31 cellular contexts compared by ENCODE assay signal in the genomic region with DNA sequence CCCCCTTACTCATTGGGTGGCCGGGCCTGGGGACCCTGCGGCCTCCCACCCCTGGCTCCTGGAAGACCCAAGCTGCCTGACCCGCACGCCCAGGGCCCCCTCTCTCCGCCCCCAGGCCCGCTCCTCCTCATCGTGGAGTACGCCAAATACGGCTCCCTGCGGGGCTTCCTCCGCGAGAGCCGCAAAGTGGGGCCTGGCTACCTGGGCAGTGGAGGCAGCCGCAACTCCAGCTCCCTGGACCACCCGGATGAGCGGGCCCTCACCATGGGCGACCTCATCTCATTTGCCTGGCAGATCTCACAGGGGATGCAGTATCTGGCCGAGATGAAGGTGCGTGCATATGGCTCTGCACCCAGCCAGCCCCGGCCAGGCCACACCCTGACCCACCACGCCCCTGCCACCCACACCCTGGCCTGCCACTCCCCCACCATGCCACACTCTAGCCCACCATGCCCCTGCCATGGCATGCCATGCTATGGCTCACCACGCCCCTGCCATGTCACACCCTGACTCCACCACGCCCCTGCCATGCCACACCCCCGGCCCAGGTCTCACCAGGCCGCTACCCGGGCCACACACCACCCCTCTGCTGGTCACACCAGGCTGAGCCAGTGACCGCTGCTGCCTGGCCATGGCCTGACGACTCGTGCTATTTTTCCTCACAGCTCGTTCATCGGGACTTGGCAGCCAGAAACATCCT. TPM values are rescaled to one million over a fixed set of nuclear protein-coding genes. Genes with fewer than 3 reads are reported as not detected.
DNase-seq lines count a peak whose midpoint lies in the region; ATAC-seq and TF ChIP-seq lines count a peak whose summit lies in the region.
"Had no signal": no experiment of that assay in that cellular context is flagged by ENCODE, and none has a peak within 500 bp of the region (broad histone marks: within the 10 kb centered on the region; RNA-seq: fewer than 3 reads in every experiment).

No MANE protein-coding gene starts in this region.

- TF ChIP-seq POLR2A in Peyer's patch (IDR thresholded peaks at IDR 0.05) = no peak

- intact Hi-C loops in lower lobe of right lung (cut with DNase I) = no loop called here
- intact Hi-C loops in tibial artery (cut with DNase I; ENCODE audit: low total_unique reads) = no loop called here

- H3K4me1 Mint-ChIP-seq in activated T-cell treated with anti-CD3 and anti-CD28 coated beads, Interleukin-2, amount 50 U/mL, for 24 hours (ENCODE audit: low read depth) = peaks cover 31% of the 10 kb centered on the region
- peaks cover 28% of the 10 kb centered on the region for H3K4me1 Mint-ChIP-seq in activated T-cell treated with anti-CD3 and anti-CD28 coated beads, Interleukin-2, amount 50 U/mL, for 4 hours (ENCODE audit: low read depth)
- H3K4me1 Mint-ChIP-seq in HFFc6 (ENCODE audit: low read depth) = no peaks in the 10 kb centered on the region
- H3K4me1 Mint-ChIP-seq: endodermal cell, mesothelial cell of epicardium had no signal

- DNase-seq in activated T-cell treated with anti-CD3 and anti-CD28 coated beads, Interleukin-2, amount 50 U/mL, for 24 hours = peak; percentile 28
- no peak for DNase-seq in activated T-cell treated with anti-CD3 and anti-CD28 coated beads, Interleukin-2, amount 50 U/mL, for 4 hours
- DNase-seq in Peyer's patch (peak in 2 of 3 donors; percentile 40), lower lobe of right lung (peak; percentile 45), tibial artery (peak; percentile 19 to 66), HFFc6 (no peak), NCI-H146 (lab: John Stamatoyannopoulos, UW) (no peak)
- DNase-seq: ACHN; C1 segment of cervical spinal cord; Calu3; cortex of kidney; DND-41; endodermal cell; foreskin keratinocyte; H7; naive thymus-derived CD8-positive, alpha-beta T cell; NCI-H1092; NCI-H187 treated with DMSO at 0.1 percent for 48 hours; NCI-H526; SHP77 treated with DMSO at 0.1 percent for 48 hours; small intestine; stimulated activated CD4-positive, alpha-beta T cell treated with anti-CD3 and anti-CD28 coated beads, Interleukin-1b, Interleukin-23, amount 100 ng/mL, for 48 hours; stimulated activated CD8-positive, alpha-beta memory T cell treated with anti-CD3 and anti-CD28 coated beads, Interleukin-4, amount 100 ng/mL, for 48 hours; stomach had no signal

- no peak for TF ChIP-seq CTCF in Peyer's patch (IDR thresholded peaks at IDR 0.05)
- TF ChIP-seq CTCF in lower lobe of right lung (IDR thresholded peaks at IDR 0.05) = no peak
- no peak for TF ChIP-seq CTCF in tibial artery (IDR thresholded peaks at IDR 0.05)
- TF ChIP-seq CTCF in HFFc6 (IDR thresholded peaks at IDR 0.05) = no peak

- no peaks in the 10 kb centered on the region for H3K9me3 ChIP-seq in Peyer's patch
- no peaks in the 10 kb centered on the region for H3K9me3 ChIP-seq in lower lobe of right lung
- no peaks in the 10 kb centered on the region for H3K9me3 ChIP-seq in tibial artery
- H3K9me3 ChIP-seq: esophagus muscularis mucosa, stomach, tibial nerve had no signal

- H3K27ac ChIP-seq in Peyer's patch = no peak overlapping the region
- H3K27ac ChIP-seq in lower lobe of right lung = no peak overlapping the region
- no peak overlapping the region for H3K27ac ChIP-seq in tibial artery
- H3K27ac ChIP-seq: esophagus muscularis mucosa, foreskin keratinocyte, tibial nerve had no signal

- H3K36me3 Mint-ChIP-seq in activated T-cell treated with anti-CD3 and anti-CD28 coated beads, Interleukin-2, amount 50 U/mL, for 24 hours (ENCODE audit: low read depth) = no peaks in the 10 kb centered on the region
- no peaks in the 10 kb centered on the region for H3K36me3 Mint-ChIP-seq in activated T-cell treated with anti-CD3 and anti-CD28 coated beads, Interleukin-2, amount 50 U/mL, for 4 hours (ENCODE audit: insufficient read depth)
- H3K36me3 Mint-ChIP-seq in HFFc6 (ENCODE audit: low read depth) = no peaks in the 10 kb centered on the region
- H3K36me3 Mint-ChIP-seq: activated naive CD4-positive, alpha-beta T cell treated with anti-CD3 and anti-CD28 coated beads, Interleukin-2, amount 50 U/mL, for 72 hours; IgD-negative memory B cell; mesothelial cell of epicardium; naive thymus-derived CD8-positive, alpha-beta T cell had no signal

- H3K27ac Mint-ChIP-seq in activated T-cell treated with anti-CD3 and anti-CD28 coated beads, Interleukin-2, amount 50 U/mL, for 24 hours = no peak overlapping the region
- H3K27ac Mint-ChIP-seq in HFFc6 = no peak overlapping the region
- H3K27ac Mint-ChIP-seq: endodermal cell, mesothelial cell of epicardium had no signal

- no peak for ATAC-seq in activated T-cell treated with anti-CD3 and anti-CD28 coated beads, Interleukin-2, amount 50 U/mL, for 4 hours
- ATAC-seq in lower lobe of right lung (no peak), HG02759 (IDR thresholded peaks at IDR 0.05; ENCODE audit: unreplicated experiment) (no peak)
- ATAC-seq: activated naive CD4-positive, alpha-beta T cell treated with anti-CD3 and anti-CD28 coated beads, Interleukin-2, amount 50 U/mL, for 72 hours; foreskin keratinocyte; naive thymus-derived CD8-positive, alpha-beta T cell; Panc1 had no signal

- no peaks in the 10 kb centered on the region for H3K4me1 ChIP-seq in Peyer's patch
- peaks cover 17% of the 10 kb centered on the region for H3K4me1 ChIP-seq in lower lobe of right lung
- no peaks in the 10 kb centered on the region for H3K4me1 ChIP-seq in tibial artery
- H3K4me1 ChIP-seq: foreskin keratinocyte had no signal

- H3K4me3 Mint-ChIP-seq in activated T-cell treated with anti-CD3 and anti-CD28 coated beads, Interleukin-2, amount 50 U/mL, for 24 hours = no peak overlapping the region
- H3K4me3 Mint-ChIP-seq in activated T-cell treated with anti-CD3 and anti-CD28 coated beads, Interleukin-2, amount 50 U/mL, for 4 hours = no peak overlapping the region
- no peak overlapping the region for H3K4me3 Mint-ChIP-seq in HFFc6
- H3K4me3 Mint-ChIP-seq: endodermal cell, mesothelial cell of epicardium had no signal

- no peak overlapping the region for H3K4me3 ChIP-seq in Peyer's patch
- no peak overlapping the region for H3K4me3 ChIP-seq in lower lobe of right lung
- no peak overlapping the region for H3K4me3 ChIP-seq in tibial artery
- H3K4me3 ChIP-seq: esophagus muscularis mucosa, stomach, tibial nerve had no signal

- H3K27me3 ChIP-seq in Peyer's patch (no peaks in the 10 kb centered on the region), lower lobe of right lung (ENCODE audit: low read depth) (no peaks in the 10 kb centered on the region), tibial artery (peaks cover 0 to 3% of the 10 kb centered on the region in 2 donors)
- H3K27me3 ChIP-seq: esophagus muscularis mucosa, foreskin keratinocyte, stomach, tibial nerve had no signal

- H3K36me3 ChIP-seq in Peyer's patch (no peaks in the 10 kb centered on the region), lower lobe of right lung (no peaks in the 10 kb centered on the region), tibial artery (no peaks in the 10 kb centered on the region)
- H3K36me3 ChIP-seq: esophagus muscularis mucosa, stomach, tibial nerve had no signal

- H3K9me3 Mint-ChIP-seq in activated T-cell treated with anti-CD3 and anti-CD28 coated beads, Interleukin-2, amount 50 U/mL, for 24 hours = no peaks in the 10 kb centered on the region
- H3K9me3 Mint-ChIP-seq in activated T-cell treated with anti-CD3 and anti-CD28 coated beads, Interleukin-2, amount 50 U/mL, for 4 hours = no peaks in the 10 kb centered on the region
- no peaks in the 10 kb centered on the region for H3K9me3 Mint-ChIP-seq in HFFc6
- H3K9me3 Mint-ChIP-seq: activated naive CD4-positive, alpha-beta T cell treated with anti-CD3 and anti-CD28 coated beads, Interleukin-2, amount 50 U/mL, for 72 hours; endodermal cell; IgD-negative memory B cell; mesothelial cell of epicardium; naive thymus-derived CD8-positive, alpha-beta T cell had no signal

- H3K27me3 Mint-ChIP-seq in activated T-cell treated with anti-CD3 and anti-CD28 coated beads, Interleukin-2, amount 50 U/mL, for 24 hours = no peaks in the 10 kb centered on the region
- no peaks in the 10 kb centered on the region for H3K27me3 Mint-ChIP-seq in activated T-cell treated with anti-CD3 and anti-CD28 coated beads, Interleukin-2, amount 50 U/mL, for 4 hours (ENCODE audit: low read depth)
- peaks cover 27% of the 10 kb centered on the region for H3K27me3 Mint-ChIP-seq in HFFc6 (ENCODE audit: insufficient read depth)
- H3K27me3 Mint-ChIP-seq: IgD-negative memory B cell; naive thymus-derived CD8-positive, alpha-beta T cell had no signal

RNA-seq across cellular contexts. Expression of a gene that starts 18.7 kb away (rescaled TPM):
- 10 to 100 TPM; 14.7 to 19.5 (median 15.5) TPM for total RNA-seq in activated T-cell treated with anti-CD3 and anti-CD28 coated beads, Interleukin-2, amount 50 U/mL, for 4 hours
- total RNA-seq in Peyer's patch = 10 to 100 TPM in 1 of 4 donors, 1 to 10 TPM in 3; 5.8 to 24.8 (median 7.9) TPM
- total RNA-seq in lower lobe of right lung = 36.4 TPM
- total RNA-seq in HFFc6 (2021; fragmentation: NEBNext Ultra II Directional; extraction: Animal tissue kit (Norgen Biotek cat#: 25700)) = 10 to 100 TPM; 18.0 to 20.8 (median 18.6) TPM

RNA-seq across cellular contexts. Expression of a gene that starts 42.7 kb away (rescaled TPM):
- total RNA-seq in activated T-cell treated with anti-CD3 and anti-CD28 coated beads, Interleukin-2, amount 50 U/mL, for 4 hours = under 1 TPM; 0.13 to 0.41 (median 0.13) TPM
- total RNA-seq in Peyer's patch (1 to 10 TPM; 1.2 to 5.8 (median 1.7) TPM), lower lobe of right lung (0.68 TPM)
- total RNA-seq in HFFc6 (2021; fragmentation: NEBNext Ultra II Directional; extraction: Animal tissue kit (Norgen Biotek cat#: 25700)) = under 1 TPM in 5 of 6 experiments, not detected in 1; 0.08 to 0.62 (median 0.46) TPM
- total RNA-seq: Calu3; naive thymus-derived CD8-positive, alpha-beta T cell had no signal

Comparison
In these comparisons a context has a peak if more than half of its experiments do, and no peak if none do; other contexts are left out.
1. DNase-seq: peak in activated T-cell treated with anti-CD3 and anti-CD28 coated beads, Interleukin-2, amount 50 U/mL, for 24 hours (single experiment), Peyer's patch (2 of 3), lower lobe of right lung (single experiment) and tibial artery (2 of 2); none in activated T-cell treated with anti-CD3 and anti-CD28 coated beads, Interleukin-2, amount 50 U/mL, for 4 hours (single experiment), HFFc6 (single experiment) and NCI-H146 (single experiment).